Comparison of ENCODE assay signal across 10 cellular contexts in the genomic region with DNA sequence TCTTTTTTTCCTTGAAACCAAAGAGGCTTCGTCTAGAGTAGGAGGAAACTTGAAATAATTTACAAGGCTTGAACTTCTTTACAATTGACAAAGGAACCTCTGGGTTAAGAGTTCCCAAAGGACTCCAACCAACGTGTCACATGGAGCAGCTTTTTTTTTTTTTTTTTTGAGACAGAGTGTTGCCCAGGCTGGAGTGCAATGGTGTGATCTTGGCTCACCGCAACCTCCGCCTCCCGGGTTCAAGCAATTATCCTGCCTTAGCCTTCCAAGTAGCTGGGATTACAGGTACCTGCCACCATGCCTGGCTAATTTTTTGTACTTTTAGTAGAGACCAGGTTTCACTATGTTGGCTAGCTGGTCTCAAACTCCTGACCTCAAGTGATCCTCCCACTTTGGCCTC. TPM values are rescaled to one million over a fixed set of nuclear protein-coding genes. Genes with fewer than 3 reads are reported as not detected.
"Had no signal": no experiment of that assay in that cellular context is flagged by ENCODE, and none has a peak within 500 bp of the region (broad histone marks: within the 10 kb centered on the region; RNA-seq: fewer than 3 reads in every experiment).

No MANE protein-coding gene starts in this region.

RNA-seq across cellular contexts. Expression of a gene that starts 43.2 kb away (rescaled TPM):
- total RNA-seq: endodermal cell; epithelial cell of proximal tubule; fibroblast of villous mesenchyme; foreskin keratinocyte; frontal cortex; kidney epithelial cell; lung microvascular endothelial cell; myocyte; naive thymus-derived CD8-positive, alpha-beta T cell had no signal
- polyA plus RNA-seq: fibroblast of lung; naive thymus-derived CD8-positive, alpha-beta T cell had no signal
